ENCODE assay signal across 2 cellular contexts in the genomic region with DNA sequence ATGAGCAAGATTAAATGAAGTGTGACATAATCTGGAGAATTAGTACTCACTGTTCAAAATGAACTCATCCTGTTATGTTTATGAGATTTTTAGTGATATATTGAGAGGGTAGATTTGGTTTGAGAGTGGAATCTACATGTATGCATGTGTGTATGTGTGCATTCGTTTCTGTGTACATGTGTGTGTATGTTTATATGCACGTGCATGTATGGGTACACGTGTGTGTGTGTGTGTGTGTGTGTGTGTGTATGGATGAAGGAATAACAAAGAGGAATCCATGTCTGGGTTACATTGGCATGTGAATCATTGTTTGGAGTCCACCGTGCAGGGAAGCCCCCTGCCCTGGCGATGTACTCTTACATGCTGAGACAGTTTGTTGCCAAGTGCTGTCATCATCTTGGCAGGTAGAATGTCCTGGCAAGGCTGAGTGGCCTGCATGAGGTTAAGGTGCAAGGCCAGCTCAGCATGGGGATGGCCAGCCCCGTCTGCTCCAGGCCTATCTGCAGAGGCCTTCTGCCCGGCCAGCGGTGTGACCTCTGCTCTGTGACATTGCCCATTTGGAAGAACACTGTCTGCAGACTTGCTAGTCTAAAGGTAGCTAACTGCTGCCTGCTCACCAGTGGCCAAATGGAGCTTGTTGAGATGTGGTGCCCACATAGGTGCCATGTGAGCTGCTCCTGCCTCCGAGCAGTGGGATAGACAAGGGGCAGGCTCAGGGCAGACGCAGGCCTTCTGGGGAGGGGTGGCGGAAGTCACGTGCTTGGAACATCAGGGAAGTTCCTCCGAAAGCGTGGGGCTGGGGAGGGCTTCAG.
A peak's percentile ranks its signal among the peaks of the same experiment; 100 is the strongest.
TF ChIP-seq lines count a peak whose summit lies in the region.

No MANE protein-coding gene starts in this region.

TF ChIP-seq in H1, 55 proteins besides CTCF, POLR2A, EP300 and RAD21:
- no peak for TF ChIP-seq CEBPB (IDR thresholded peaks at IDR 0.05; ENCODE audit: low read depth, low read length)
- no peak for TF ChIP-seq SIX5 (IDR thresholded peaks at IDR 0.05; ENCODE audit: low read depth, low read length)
- TF ChIP-seq SP2 (IDR thresholded peaks at IDR 0.05; ENCODE audit: low read length): no peak
- no peak for TF ChIP-seq ZNF274 (IDR thresholded peaks at IDR 0.05; ENCODE audit: borderline replicate concordance, extremely low read depth, low read length)
- TF ChIP-seq TAF7 (optimal IDR thresholded peaks at IDR 0.05; ENCODE audit: borderline replicate concordance, low read depth, low read length): no peak
- no peak for TF ChIP-seq JUN (IDR thresholded peaks at IDR 0.05; ENCODE audit: low read depth, low read length)
- no peak for TF ChIP-seq BACH1 (IDR thresholded peaks at IDR 0.05; ENCODE audit: low read length)
- TF ChIP-seq CREB1 (IDR thresholded peaks at IDR 0.05): no peak
- TF ChIP-seq POLR2AphosphoS5 (IDR thresholded peaks at IDR 0.05; ENCODE audit: low read depth, low read length): no peak
- TF ChIP-seq KDM5A (IDR thresholded peaks at IDR 0.05; ENCODE audit: low read length): no peak
- no peak for TF ChIP-seq NANOG (IDR thresholded peaks at IDR 0.05; ENCODE audit: insufficient read depth, low read depth, low read length, poor library complexity, severe bottlenecking)
- TF ChIP-seq CHD2 (IDR thresholded peaks at IDR 0.05; ENCODE audit: low read length): no peak
- no peak for TF ChIP-seq EZH2 (IDR thresholded peaks at IDR 0.05; ENCODE audit: low read depth, low read length, severe bottlenecking)

TF ChIP-seq in liver, 16 proteins besides CTCF, POLR2A, EP300 and RAD21:
- TF ChIP-seq SP1 (IDR thresholded peaks at IDR 0.05) (peak; percentile 97), FOXA2 (IDR thresholded peaks at IDR 0.05) (peak; percentile 69), FOXA1 (IDR thresholded peaks at IDR 0.05) (peak; percentile 80), GABPA (IDR thresholded peaks at IDR 0.05 in 1 of 2, conservative IDR thresholded peaks at IDR 0.05 in 1 of 2) (peak in 1 of 2 donors; percentile 43), RXRA (IDR thresholded peaks at IDR 0.05) (peak; percentile 91 to 98), HNF4G (IDR thresholded peaks at IDR 0.05) (peak; percentile 75), TAF1 (conservative IDR thresholded peaks at IDR 0.05) (no peak), ZBTB33 (IDR thresholded peaks at IDR 0.05) (peak; percentile 84), JUND (IDR thresholded peaks at IDR 0.05) (peak; percentile 60 to 88), REST (IDR thresholded peaks at IDR 0.05) (peak; percentile 74), NR2F2 (IDR thresholded peaks at IDR 0.05) (peak; percentile 49), ATF3 (IDR thresholded peaks at IDR 0.05) (peak; percentile 72), YY1 (IDR thresholded peaks at IDR 0.05) (peak; percentile 83), HNF4A (conservative IDR thresholded peaks at IDR 0.05) (peak; percentile 95 to 98), EGR1 (IDR thresholded peaks at IDR 0.05; ENCODE audit: low read depth in 2 of 2) (peak in 1 of 2 donors; percentile 77)
- TF ChIP-seq, protein P1, sequence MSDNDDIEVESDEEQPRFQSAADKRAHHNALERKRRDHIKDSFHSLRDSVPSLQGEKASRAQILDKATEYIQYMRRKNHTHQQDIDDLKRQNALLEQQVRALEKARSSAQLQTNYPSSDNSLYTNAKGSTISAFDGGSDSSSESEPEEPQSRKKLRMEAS (IDR thresholded peaks at IDR 0.05): peak; percentile 96
